In genomic region chr5:160787247-160787646, GRCh38 we compare ENCODE assay signal across 8 cellular contexts.
DNase-seq lines count a peak whose midpoint lies in the region; ATAC-seq and TF ChIP-seq lines count a peak whose summit lies in the region.

No MANE protein-coding gene starts in this region.

- no peaks in the 10 kb centered on the region for H3K9me2 ChIP-seq in SU-DHL-6 (replicated peaks; ENCODE audit: insufficient read depth, low read length)

- H3K79me1 ChIP-seq in mesendoderm (ENCODE audit: low read length) = no peaks in the 10 kb centered on the region

- no peaks in the 10 kb centered on the region for H3K9me3 ChIP-seq in SU-DHL-6 (ENCODE audit: insufficient read depth, low read length)

- no peak overlapping the region for H2BK120ac ChIP-seq in mesendoderm (ENCODE audit: low read depth, low read length)

- H2AK5ac ChIP-seq in mesendoderm (ENCODE audit: low read length) = no peak overlapping the region

- H2BK15ac ChIP-seq in mesendoderm (replicated peaks; ENCODE audit: low read depth) = no peak overlapping the region

- H4K8ac ChIP-seq in mesendoderm (ENCODE audit: low read depth, low read length) = no peak overlapping the region

- no peak overlapping the region for H3K23ac ChIP-seq in mesendoderm (ENCODE audit: low read length)

- H4K20me1 ChIP-seq in SU-DHL-6 (ENCODE audit: low read depth, low read length) = no peaks in the 10 kb centered on the region

- H3K4me2 ChIP-seq in SU-DHL-6 (ENCODE audit: low read depth, low read length, poor library complexity, severe bottlenecking) (no peak overlapping the region), mesendoderm (ENCODE audit: low read length) (no peak overlapping the region)

- no peak overlapping the region for H2BK5ac ChIP-seq in mesendoderm (ENCODE audit: low read length)

- H3K56ac ChIP-seq in mesendoderm (ENCODE audit: low read length) = no peak overlapping the region

- H3K18ac ChIP-seq in mesendoderm (ENCODE audit: low read length) = no peak overlapping the region

- H3F3A ChIP-seq in SU-DHL-6 (ENCODE audit: insufficient read depth) = no peaks in the 10 kb centered on the region

- H3K79me2 ChIP-seq in SU-DHL-6 (ENCODE audit: insufficient read depth, low read length) = no peaks in the 10 kb centered on the region
- no peaks in the 10 kb centered on the region for H3K79me2 ChIP-seq in mesendoderm (ENCODE audit: control insufficient read depth, insufficient read depth, low read length)

- ATAC-seq in HG02759 (IDR thresholded peaks at IDR 0.05; ENCODE audit: unreplicated experiment) (peak; percentile 44), GM21528 (IDR thresholded peaks at IDR 0.05; ENCODE audit: low FRiP score, unreplicated experiment) (no peak), GM18873 (IDR thresholded peaks at IDR 0.05; ENCODE audit: low FRiP score, unreplicated experiment) (no peak)

- H3K4me3 ChIP-seq in SU-DHL-6 (ENCODE audit: insufficient read depth, low read length, poor library complexity, severe bottlenecking) (no peak overlapping the region), mesendoderm (ENCODE audit: low read length) (no peak overlapping the region)

- H3K27me3 ChIP-seq in SU-DHL-6 (ENCODE audit: low read length) = no peaks in the 10 kb centered on the region
- no peaks in the 10 kb centered on the region for H3K27me3 ChIP-seq in mesendoderm (ENCODE audit: insufficient read depth, low read length, poor library complexity)

- no CpG with 5 or more reads among the region's 4 CpGs for WGBS in mesendoderm (ENCODE audit: extremely low coverage, insufficient coverage, low lambda C conversion rate)

- no peak overlapping the region for H3K27ac ChIP-seq in SU-DHL-6 (ENCODE audit: low read depth, low read length)
- no peak overlapping the region for H3K27ac ChIP-seq in mesendoderm (ENCODE audit: low read depth, low read length)

- H3K4ac ChIP-seq in mesendoderm (ENCODE audit: low read depth, low read length) = peak overlapping the region; percentile 81

- H4K5ac ChIP-seq in mesendoderm (ENCODE audit: low read length) = no peak overlapping the region

- H3K9ac ChIP-seq in SU-DHL-6 (ENCODE audit: low read length) (no peak overlapping the region), mesendoderm (ENCODE audit: low read length) (no peak overlapping the region)

- DNase-seq in NCI-H1417 (lab: John Stamatoyannopoulos, UW) (peak; percentile 21 to 65 (median 58)), NCI-H1417 treated with DMSO at 0.1 percent for 48 hours (lab: John Stamatoyannopoulos, UW) (no peak), mesendoderm (peak; percentile 69), inferior parietal cortex (ENCODE audit: extremely low spot score) (no peak)

- H2AFZ ChIP-seq in SU-DHL-6 (ENCODE audit: low read depth, low read length, severe bottlenecking) = no peak overlapping the region

- H3K36me3 ChIP-seq in SU-DHL-6 (ENCODE audit: low read length) (no peaks in the 10 kb centered on the region), mesendoderm (ENCODE audit: control insufficient read depth, insufficient read depth, low read length) (no peaks in the 10 kb centered on the region)

- peaks cover 11% of the 10 kb centered on the region for H3K4me1 ChIP-seq in mesendoderm (ENCODE audit: control insufficient read depth, low read depth, low read length)

- TF ChIP-seq CTCF in SU-DHL-6 (IDR thresholded peaks at IDR 0.05; ENCODE audit: insufficient read depth, low read length, poor library complexity, severe bottlenecking) = peak; percentile 25

Comparison
In these comparisons a context has a peak if more than half of its experiments do, and no peak if none do; other contexts are left out.
1. DNase-seq: peak in NCI-H1417 (3 of 3) and mesendoderm (single experiment); none in NCI-H1417 treated with DMSO at 0.1 percent for 48 hours (single experiment) and inferior parietal cortex (single experiment).